In the genomic region with DNA sequence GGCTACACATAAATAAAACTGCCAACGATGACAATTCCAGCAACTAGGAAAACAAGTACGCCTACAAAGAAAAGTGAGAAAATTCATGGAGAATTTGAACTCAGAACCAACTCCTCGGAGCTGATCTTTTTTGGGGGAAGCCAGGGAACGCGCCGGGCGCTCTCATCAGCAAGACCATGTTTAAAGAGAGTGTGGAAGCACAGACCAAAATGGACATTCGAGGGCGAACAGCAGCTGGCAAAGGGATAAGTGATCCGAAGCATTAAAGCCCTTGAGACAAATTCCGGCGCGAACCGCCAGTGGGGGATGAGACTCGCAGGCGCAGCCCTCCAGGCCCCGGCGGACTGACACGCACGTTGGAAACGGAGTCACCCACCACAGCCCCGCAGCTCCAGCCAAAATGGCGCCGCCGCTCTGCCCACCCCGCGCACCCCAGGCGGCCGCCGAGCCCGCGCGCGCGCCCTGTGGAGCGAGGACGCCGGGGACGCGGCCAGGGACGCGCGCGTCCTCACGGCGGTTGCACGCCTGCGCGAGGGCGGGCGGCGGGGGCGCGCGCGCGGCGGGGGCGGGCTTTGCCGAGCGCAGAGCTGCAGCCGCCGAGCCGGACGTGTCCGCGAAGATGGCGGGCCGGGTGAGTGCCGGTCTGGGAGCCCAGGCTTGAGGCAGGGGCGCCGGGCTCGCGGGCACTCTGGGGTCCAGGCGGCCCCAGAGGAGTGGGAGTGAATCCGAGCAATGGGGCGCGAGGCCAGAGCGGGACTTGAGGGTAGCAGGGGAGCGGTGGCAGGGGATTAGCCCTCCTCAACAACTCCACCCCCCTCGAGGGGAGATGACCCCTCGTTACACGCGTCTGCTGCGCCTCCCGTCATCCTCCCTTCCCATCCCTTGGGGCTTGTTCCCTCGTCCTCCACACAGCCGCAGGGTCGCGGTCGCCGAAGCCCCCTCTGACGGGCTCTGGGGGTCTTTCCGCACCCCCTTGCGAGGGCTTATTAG, we compare ENCODE assay signal across 8 cellular contexts. TPM values are rescaled to one million over a fixed set of nuclear protein-coding genes. Genes with fewer than 3 reads are reported as not detected.
A peak's percentile ranks its signal among the peaks of the same experiment; 100 is the strongest.
DNase-seq lines count a peak whose midpoint lies in the region; ATAC-seq and TF ChIP-seq lines count a peak whose summit lies in the region.
"Not testable (repeated sequence)": the region's sequence is repeated elsewhere in the genome, so short reads cannot be mapped to it uniquely, and the experiment has no call there.

A gene (plus strand): TSS at position 513 of the 990 bp plus-strand sequence. CDS start 107 bp downstream, at position 620.

- H3K4me3 ChIP-seq in IMR-90 (ENCODE audit: insufficient read depth, low read depth, low read length); esophagus squamous epithelium: not testable (repeated sequence)

- not testable (repeated sequence) for H3K36me3 Mint-ChIP-seq in CD4-positive, alpha-beta T cell (ENCODE audit: low read depth); activated T-cell treated with anti-CD3 and anti-CD28 coated beads, Interleukin-2, amount 50 U/mL, for 72 hours (ENCODE audit: insufficient read depth in 2 of 2); stimulated activated effector memory CD8-positive, alpha-beta T cell treated with anti-CD3 and anti-CD28 coated beads, Interleukin-12 subunit alpha, Interleukin-12 subunit beta, amount 100 ng/mL, for 72 hours

- H3K27ac ChIP-seq in CD4-positive, alpha-beta T cell (ENCODE audit: low read depth, low read length); IMR-90 (ENCODE audit: insufficient read depth, low read length); esophagus squamous epithelium: not testable (repeated sequence)

- not testable (repeated sequence) for H2AK9ac ChIP-seq in IMR-90 (replicated peaks; ENCODE audit: low read depth, low read length, poor library complexity)

- not testable (repeated sequence) for H3K4ac ChIP-seq in IMR-90 (ENCODE audit: low read depth, low read length)

- intact Hi-C loops in CD4-positive, alpha-beta T cell (cut with DNase I, micrococcal nuclease); IMR-90 (cut with micrococcal nuclease); esophagus squamous epithelium (cut with DNase I): not testable (repeated sequence)

- H3K27me3 ChIP-seq in CD4-positive, alpha-beta T cell (ENCODE audit: control insufficient read depth, insufficient read depth, low read length); IMR-90 (ENCODE audit: control insufficient read depth, insufficient read depth, low read length); esophagus squamous epithelium: not testable (repeated sequence)

- ATAC-seq in CD4-positive, alpha-beta T cell (ENCODE audit: poor library complexity), result peak; percentile 85
- ATAC-seq in GM19463 (IDR thresholded peaks at IDR 0.05; ENCODE audit: unreplicated experiment) (peak; percentile 87), HG02870 (IDR thresholded peaks at IDR 0.05; ENCODE audit: unreplicated experiment) (peak; percentile 62), IMR-90 (ENCODE audit: low read depth) (peak; percentile 95)
- ATAC-seq in activated T-cell treated with anti-CD3 and anti-CD28 coated beads, Interleukin-2, amount 50 U/mL, for 72 hours (replicated peaks in 1 of 2), result peak; percentile 93 to 94
- ATAC-seq in stimulated activated effector memory CD8-positive, alpha-beta T cell treated with anti-CD3 and anti-CD28 coated beads, Interleukin-12 subunit alpha, Interleukin-12 subunit beta, amount 100 ng/mL, for 72 hours, result peak; percentile 96

- H3K56ac ChIP-seq in IMR-90 (ENCODE audit: extremely low read depth, insufficient read depth, low read length), result not testable (repeated sequence)

- not testable (repeated sequence) for H2AFZ ChIP-seq in IMR-90 (replicated peaks; ENCODE audit: low read length, poor library complexity)

- not testable (repeated sequence) for H3K14ac ChIP-seq in IMR-90 (replicated peaks; ENCODE audit: low read depth, low read length)

- WGBS in IMR-90 (ENCODE audit: extremely low coverage in 2 of 2, insufficient read length in 1 of 2), 2 experiments, result no CpG with 5 or more reads among the region's 95 CpGs
- no CpG with 5 or more reads among the region's 95 CpGs for WGBS in esophagus squamous epithelium, 2 donors

- H4K8ac ChIP-seq in IMR-90 (ENCODE audit: low read depth in 2 of 2, low read length in 2 of 2), result not testable (repeated sequence)

- H2BK120ac ChIP-seq in IMR-90 (ENCODE audit: low read depth, low read length), result not testable (repeated sequence)

- not testable (repeated sequence) for H3K9me3 ChIP-seq in CD4-positive, alpha-beta T cell (ENCODE audit: control insufficient read depth, low read length); IMR-90 (ENCODE audit: control insufficient read depth, insufficient read depth, low read length); esophagus squamous epithelium

- not testable (repeated sequence) for H4K91ac ChIP-seq in IMR-90 (ENCODE audit: insufficient read depth, low read depth, low read length)

- TF ChIP-seq CTCF in CD4-positive, alpha-beta T cell (IDR thresholded peaks at IDR 0.05); IMR-90 (conservative IDR thresholded peaks at IDR 0.05; ENCODE audit: low read depth, low read length); esophagus squamous epithelium (IDR thresholded peaks at IDR 0.05): not testable (repeated sequence)

- not testable (repeated sequence) for H3K4me3 Mint-ChIP-seq in CD4-positive, alpha-beta T cell; activated T-cell treated with anti-CD3 and anti-CD28 coated beads, Interleukin-2, amount 50 U/mL, for 72 hours; stimulated activated effector memory CD8-positive, alpha-beta T cell treated with anti-CD3 and anti-CD28 coated beads, Interleukin-12 subunit alpha, Interleukin-12 subunit beta, amount 100 ng/mL, for 72 hours

- not testable (repeated sequence) for H4K20me1 ChIP-seq in IMR-90 (ENCODE audit: insufficient read depth, low read length)

- POLR2A ChIA-PET in CD4-positive, alpha-beta T cell (lab: Charles Lee); IMR-90 (lab: Charles Lee; ENCODE audit: unreplicated experiment): not testable (repeated sequence)

- in situ Hi-C loops in IMR-90 (cut with MboI; ENCODE audit: low sequenced_read_pairs), result not testable (repeated sequence)

- CTCF ChIA-PET in CD4-positive, alpha-beta T cell (lab: Charles Lee); IMR-90 (lab: Yijun Ruan, JAX): not testable (repeated sequence)

- not testable (repeated sequence) for H3K18ac ChIP-seq in IMR-90 (ENCODE audit: low read depth, low read length)

- dilution Hi-C loops in IMR-90 (cut with HindIII; ENCODE audit: low sequenced_read_pairs, unreplicated experiment), result not testable (repeated sequence)

- H4K5ac ChIP-seq in IMR-90 (ENCODE audit: low read depth, low read length), result not testable (repeated sequence)

- not testable (repeated sequence) for H2BK20ac ChIP-seq in IMR-90 (ENCODE audit: low read depth, low read length)

- not testable (repeated sequence) for H2BK15ac ChIP-seq in IMR-90 (ENCODE audit: low read depth, low read length)

- H2AK5ac ChIP-seq in IMR-90 (ENCODE audit: low read depth, low read length), result not testable (repeated sequence)

- not testable (repeated sequence) for H3K4me1 Mint-ChIP-seq in CD4-positive, alpha-beta T cell (ENCODE audit: low read depth); activated T-cell treated with anti-CD3 and anti-CD28 coated beads, Interleukin-2, amount 50 U/mL, for 72 hours (ENCODE audit: low read depth); stimulated activated effector memory CD8-positive, alpha-beta T cell treated with anti-CD3 and anti-CD28 coated beads, Interleukin-12 subunit alpha, Interleukin-12 subunit beta, amount 100 ng/mL, for 72 hours

- not testable (repeated sequence) for H3K79me1 ChIP-seq in IMR-90 (ENCODE audit: low read depth in 1 of 2, low read length in 2 of 2)

- TF ChIP-seq POLR2A in IMR-90 (IDR thresholded peaks at IDR 0.05; ENCODE audit: low read depth, low read length); esophagus squamous epithelium (IDR thresholded peaks at IDR 0.05): not testable (repeated sequence)

- not testable (repeated sequence) for H3K27ac Mint-ChIP-seq in CD4-positive, alpha-beta T cell; activated T-cell treated with anti-CD3 and anti-CD28 coated beads, Interleukin-2, amount 50 U/mL, for 72 hours; stimulated activated effector memory CD8-positive, alpha-beta T cell treated with anti-CD3 and anti-CD28 coated beads, Interleukin-12 subunit alpha, Interleukin-12 subunit beta, amount 100 ng/mL, for 72 hours

- not testable (repeated sequence) for H3K23ac ChIP-seq in IMR-90 (ENCODE audit: low read depth, low read length)

- not testable (repeated sequence) for H3K4me1 ChIP-seq in IMR-90 (ENCODE audit: control insufficient read depth, insufficient read depth, low read length); esophagus squamous epithelium

- not testable (repeated sequence) for H3K36me3 ChIP-seq in IMR-90 (ENCODE audit: control insufficient read depth, insufficient read depth, low read length); esophagus squamous epithelium

- not testable (repeated sequence) for H2BK5ac ChIP-seq in IMR-90 (ENCODE audit: low read depth, low read length, poor library complexity, severe bottlenecking)

- not testable (repeated sequence) for H3K9me1 ChIP-seq in IMR-90 (ENCODE audit: insufficient read depth, low read length)

- not testable (repeated sequence) for H3K4me2 ChIP-seq in IMR-90 (ENCODE audit: low read depth, low read length)

- DNase-seq in CD4-positive, alpha-beta T cell; IMR-90; activated T-cell treated with anti-CD3 and anti-CD28 coated beads, Interleukin-2, amount 50 U/mL, for 72 hours; esophagus squamous epithelium (lab: John Stamatoyannopoulos, UW); lung microvascular endothelial cell (ENCODE audit: low read depth in 2 of 2); stimulated activated effector memory CD8-positive, alpha-beta T cell treated with anti-CD3 and anti-CD28 coated beads, Interleukin-12 subunit alpha, Interleukin-12 subunit beta, amount 100 ng/mL, for 72 hours (ENCODE audit: low spot score in 2 of 2): not testable (repeated sequence)

- H3K9me3 Mint-ChIP-seq in CD4-positive, alpha-beta T cell; activated T-cell treated with anti-CD3 and anti-CD28 coated beads, Interleukin-2, amount 50 U/mL, for 72 hours; stimulated activated effector memory CD8-positive, alpha-beta T cell treated with anti-CD3 and anti-CD28 coated beads, Interleukin-12 subunit alpha, Interleukin-12 subunit beta, amount 100 ng/mL, for 72 hours: not testable (repeated sequence)

- BruUV-seq in IMR-90 (replicated peaks; lab: Mats Ljungman, UMichigan), result not testable (repeated sequence)

- not testable (repeated sequence) for H3K27me3 Mint-ChIP-seq in CD4-positive, alpha-beta T cell; activated T-cell treated with anti-CD3 and anti-CD28 coated beads, Interleukin-2, amount 50 U/mL, for 72 hours (ENCODE audit: low read depth)

- not testable (repeated sequence) for H3K9ac ChIP-seq in IMR-90 (ENCODE audit: low read depth, low read length)

- not testable (repeated sequence) for TF ChIP-seq RAD21 in IMR-90 (IDR thresholded peaks at IDR 0.05; ENCODE audit: low read length)

RNA-seq across cellular contexts. Expression of the gene that starts here (rescaled TPM):
- total RNA-seq in CD4-positive, alpha-beta T cell, result 10 to 100 TPM; 17.7 to 19.1 TPM
- 94.7 and 110 TPM in 2 replicates for total RNA-seq in IMR-90 (2012; rRNA removed)
- polyA plus RNA-seq in IMR-90 (2012; rRNA removed), result 31.3 and 38.9 TPM in 2 replicates
- polyA plus RNA-seq in IMR-90 (2012; cell fraction: cytosol; rRNA removed), result 9.0 and 10.5 TPM in 2 replicates
- 4.2 and 29.8 TPM in 2 replicates for polyA plus RNA-seq in IMR-90 (2012; cell fraction: nucleus; rRNA removed; ENCODE audit: low replicate concordance)
- 10 to 100 TPM; 34.3 to 43.1 TPM for total RNA-seq in activated T-cell treated with anti-CD3 and anti-CD28 coated beads, Interleukin-2, amount 50 U/mL, for 72 hours
- total RNA-seq in esophagus squamous epithelium, result 10 to 100 TPM; 20.9 to 30.8 (median 24.5) TPM
- 32.5 and 33.8 TPM in 2 replicates for total RNA-seq in lung microvascular endothelial cell
